ENCODE assay signal across 9 cellular contexts in genomic region chr14:23578560-23579310, GRCh38. TPM values are rescaled to one million over a fixed set of nuclear protein-coding genes. Genes with fewer than 3 reads are reported as not detected.
DNase-seq lines count a peak whose midpoint lies in the region; ATAC-seq and TF ChIP-seq lines count a peak whose summit lies in the region.
"Had no signal": no experiment of that assay in that cellular context is flagged by ENCODE, and none has a peak within 500 bp of the region (broad histone marks: within the 10 kb centered on the region; RNA-seq: fewer than 3 reads in every experiment).

Gene JPH4 (minus strand): TSS chr14:23578790. CDS start chr14:23577453, 1,337 bp downstream.

- no peak within 1 kb of the TSS for H3K27ac Mint-ChIP-seq in neural crest cell (ENCODE audit: unreplicated experiment)

- ATAC-seq in HG03045 (IDR thresholded peaks at IDR 0.05; ENCODE audit: unreplicated experiment) (no peak), GM19328 (IDR thresholded peaks at IDR 0.05; ENCODE audit: unreplicated experiment) (no peak)
- ATAC-seq: activated T-cell treated with anti-CD3 and anti-CD28 coated beads, Interleukin-2, amount 50 U/mL, for 4 hours had no signal

- H3K27ac ChIP-seq in dorsolateral prefrontal cortex = peak within 1 kb of the TSS in 58 of 59 donors; percentile 14 to 97 (median 84)

- H3K36me3 Mint-ChIP-seq in neural crest cell (ENCODE audit: low read depth) = no peaks in the 10 kb centered on the region

- H3K27me3 Mint-ChIP-seq in neural crest cell (ENCODE audit: low read depth) = peaks cover 81% of the 10 kb centered on the region

- no peak for TF ChIP-seq CTCF in dorsolateral prefrontal cortex (IDR thresholded peaks at IDR 0.05 in 54 of 56, conservative IDR thresholded peaks at IDR 0.05 in 2 of 56; ENCODE audit: low read depth in 1 of 56, partially characterized antibody in 56 of 56)
- TF ChIP-seq CTCF in neural crest cell (conservative IDR thresholded peaks at IDR 0.05) = no peak

- peak within 1 kb of the TSS; percentile 48 for H3K4me3 Mint-ChIP-seq in neural crest cell

- peaks cover 9% of the 10 kb centered on the region for H3K4me1 Mint-ChIP-seq in neural crest cell

- H3K9me3 Mint-ChIP-seq in neural crest cell = no peaks in the 10 kb centered on the region
- H3K9me3 Mint-ChIP-seq: activated T-cell treated with anti-CD3 and anti-CD28 coated beads, Interleukin-2, amount 50 U/mL, for 4 hours had no signal

- intact Hi-C loops in dorsolateral prefrontal cortex (cut with DNase I) = no loop called here

- DNase-seq in DMS153 (lab: John Stamatoyannopoulos, UW) = peak; percentile 61
- peak; percentile 18 for DNase-seq in NCI-H1417 treated with DMSO at 0.1 percent for 48 hours (lab: John Stamatoyannopoulos, UW)
- DNase-seq in dorsolateral prefrontal cortex = peak in 8 of 10 donors; percentile 72 to 92 (median 78)
- DNase-seq in neural crest cell (ENCODE audit: low read depth, low spot score) = no peak
- DNase-seq in NK-92 treated with Interleukin-12 subunit alpha and Interleukin-12 subunit beta, amount 100 ng/mL, for 24 hours (lab: John Stamatoyannopoulos, UW) = no peak
- DNase-seq in pons (ENCODE audit: low spot score) = no peak
- DNase-seq: activated T-cell treated with anti-CD3 and anti-CD28 coated beads, Interleukin-2, amount 50 U/mL, for 4 hours had no signal

- H3K4me3 ChIP-seq in dorsolateral prefrontal cortex = peak within 1 kb of the TSS; percentile 21 to 74 (median 60)

- H3K27me3 ChIP-seq in dorsolateral prefrontal cortex = peaks cover 0 to 37% (median 16%) of the 10 kb centered on the region in 45 donors

RNA-seq across cellular contexts. Expression of gene JPH4, which starts in this region (rescaled TPM):
- total RNA-seq in dorsolateral prefrontal cortex = 100 to 1,000 TPM in 119 of 120 experiments, 10 to 100 TPM in 1; 61.3 to 302 (median 213) TPM
- 1.3 and 1.4 TPM in 2 replicates for total RNA-seq in neural crest cell

Comparison
In these comparisons a context has a peak if more than half of its experiments do, and no peak if none do; other contexts are left out.
1. RNA of gene JPH4 (total RNA-seq): 61.3 to 302 TPM in dorsolateral prefrontal cortex; 1.3 to 1.4 TPM in neural crest cell; every median in the first group is over 10 times any median in the second.
2. DNase-seq: peak in DMS153 (single experiment), NCI-H1417 treated with DMSO at 0.1 percent for 48 hours (single experiment) and dorsolateral prefrontal cortex (8 of 10); none in neural crest cell (single experiment), NK-92 treated with Interleukin-12 subunit alpha and Interleukin-12 subunit beta, amount 100 ng/mL, for 24 hours (single experiment) and pons (single experiment).